Comparison of ENCODE assay signal across 21 cellular contexts in the genomic region with DNA sequence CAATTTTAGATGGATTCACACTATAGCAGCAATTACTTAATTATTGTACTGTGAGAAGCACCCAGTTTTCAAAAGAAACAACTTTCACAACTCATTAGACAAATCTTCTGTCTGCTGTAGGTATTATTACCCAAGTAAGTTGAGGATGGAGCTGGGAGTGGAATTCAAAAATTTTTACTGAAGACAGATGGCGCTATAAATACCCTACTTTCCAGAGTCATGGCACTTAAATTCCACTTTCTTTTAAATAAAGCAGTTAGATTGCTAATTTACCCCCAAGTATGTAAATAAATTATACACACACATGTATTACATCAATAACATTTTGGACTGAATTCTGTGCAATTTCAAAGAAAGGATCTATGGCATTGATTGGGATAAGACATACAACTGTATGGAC.
DNase-seq lines count a peak whose midpoint lies in the region; ATAC-seq and TF ChIP-seq lines count a peak whose summit lies in the region.
"Had no signal": no experiment of that assay in that cellular context is flagged by ENCODE, and none has a peak within 500 bp of the region (broad histone marks: within the 10 kb centered on the region; RNA-seq: fewer than 3 reads in every experiment).

No MANE protein-coding gene starts in this region.

- TF ChIP-seq CTCF in SK-N-SH (IDR thresholded peaks at IDR 0.05): no peak
- TF ChIP-seq CTCF in LNCAP (IDR thresholded peaks at IDR 0.05): peak; percentile 28; the same call in 1 of the 2 replicates
- peak; percentile 16 for TF ChIP-seq CTCF in brain microvascular endothelial cell (IDR thresholded peaks at IDR 0.05; ENCODE audit: low read depth, low read length, missing control alignments)
- peak; percentile 33 for TF ChIP-seq CTCF in kidney epithelial cell (IDR thresholded peaks at IDR 0.05; ENCODE audit: insufficient read depth, low read length, poor library complexity, severe bottlenecking)

- H2AFZ ChIP-seq in SK-N-SH (ENCODE audit: low read depth): no peak overlapping the region

- POLR2A ChIA-PET in SK-N-SH (lab: Yijun Ruan, JAX): no interaction called here

- no peak overlapping the region for H3K4me2 ChIP-seq in SK-N-SH
- H3K4me2 ChIP-seq: A549 had no signal

- no peaks in the 10 kb centered on the region for H3K79me2 ChIP-seq in SK-N-SH (ENCODE audit: insufficient read depth)

- H3K9me2 ChIP-seq in SK-N-SH: no peaks in the 10 kb centered on the region

- H3K9ac ChIP-seq in SK-N-SH: no peak overlapping the region

- no peaks in the 10 kb centered on the region for H3K27me3 ChIP-seq in SK-N-SH (ENCODE audit: insufficient read depth)
- no peaks in the 10 kb centered on the region for H3K27me3 ChIP-seq in brain microvascular endothelial cell (replicated peaks)
- H3K27me3 ChIP-seq in kidney epithelial cell (ENCODE audit: control insufficient read depth, insufficient read depth, low read length): no peaks in the 10 kb centered on the region
- H3K27me3 ChIP-seq: Peyer's patch had no signal

- no peaks in the 10 kb centered on the region for H3K4me1 ChIP-seq in SK-N-SH (ENCODE audit: control insufficient read depth in 1 of 2, insufficient read depth in 2 of 2, low read depth in 1 of 2, low read length in 1 of 2)
- H3K4me1 ChIP-seq: A549, Caco-2, Peyer's patch had no signal

- H4K20me1 ChIP-seq in SK-N-SH (ENCODE audit: insufficient read depth): no peaks in the 10 kb centered on the region

- H3K4me3 ChIP-seq in SK-N-SH (ENCODE audit: low read depth in 2 of 2, low read length in 1 of 2): no peak overlapping the region
- H3K4me3 ChIP-seq in brain microvascular endothelial cell (ENCODE audit: low read depth, low read length): no peak overlapping the region
- no peak overlapping the region for H3K4me3 ChIP-seq in kidney epithelial cell (ENCODE audit: low read depth, low read length)
- H3K4me3 ChIP-seq: A549, Peyer's patch had no signal

- no peaks in the 10 kb centered on the region for H3K36me3 ChIP-seq in SK-N-SH (replicated peaks in 1 of 2; ENCODE audit: control insufficient read depth in 1 of 2, insufficient read depth in 2 of 2, low read length in 1 of 2)
- H3K36me3 ChIP-seq in brain microvascular endothelial cell (replicated peaks): no peaks in the 10 kb centered on the region
- H3K36me3 ChIP-seq in kidney epithelial cell (ENCODE audit: control insufficient read depth, insufficient read depth, low read length): no peaks in the 10 kb centered on the region
- H3K36me3 ChIP-seq: Peyer's patch had no signal

- no peak for TF ChIP-seq EP300 in SK-N-SH (IDR thresholded peaks at IDR 0.05; ENCODE audit: borderline replicate concordance in 1 of 2, low read depth in 1 of 2, low read length in 1 of 2)

- no peaks in the 10 kb centered on the region for H3K9me3 ChIP-seq in SK-N-SH
- H3K9me3 ChIP-seq: A549, Caco-2, Peyer's patch had no signal

- no peaks in the 10 kb centered on the region for H3F3A ChIP-seq in SK-N-SH (replicated peaks; ENCODE audit: insufficient read depth)

- CTCF ChIA-PET in SK-N-SH (lab: Yijun Ruan, JAX): no interaction called here

- ATAC-seq in SK-N-SH treated with all-trans-retinoic acid at 6 μM for 48 hours: no peak
- ATAC-seq in GM21723 (IDR thresholded peaks at IDR 0.05; ENCODE audit: unreplicated experiment): no peak
- ATAC-seq: A549, Right ventricle myocardium inferior had no signal

- no peak for TF ChIP-seq RAD21 in SK-N-SH (IDR thresholded peaks at IDR 0.05; ENCODE audit: low read length)

- in situ Hi-C loops in brain microvascular endothelial cell (cut with HindIII; ENCODE audit: low pct_ligation_motif_present, low sequenced_read_pairs): no loop called here

- WGBS in SK-N-SH (ENCODE audit: low lambda C conversion rate): 19% methylated on average over 1 of the region's 1 CpG

- DNase-seq in SK-N-SH (no peak), brain microvascular endothelial cell (no peak), kidney epithelial cell (ENCODE audit: low read depth) (no peak), D341Med (ENCODE audit: low spot score) (no peak)
- no peak for DNase-seq in activated naive CD4-positive, alpha-beta T cell treated with Interleukin-2 at 50 U/mL for 16 hours
- DNase-seq: AML-193; Caco-2; CD4-positive, CD25-positive, alpha-beta regulatory T cell; DMS79; NCI-H1105; NCI-H1694 treated with DMSO at 0.1 percent for 48 hours; NCI-H2107; NCI-H2227 treated with DMSO at 0.1 percent for 48 hours; NK-92 treated with Interleukin-12 subunit alpha and Interleukin-12 subunit beta, amount 100 ng/mL, for 24 hours; Peyer's patch; T-helper 1 cell had no signal

- H3K27ac ChIP-seq in SK-N-SH (ENCODE audit: low read depth in 2 of 2, low read length in 1 of 2) (no peak overlapping the region), brain microvascular endothelial cell (no peak overlapping the region)
- H3K27ac ChIP-seq: A549, Peyer's patch had no signal

TF ChIP-seq in SK-N-SH treated with all-trans-retinoic acid at 6 μM for 48 hours, 23 proteins besides CTCF, POLR2A, EP300 and RAD21:
- TF ChIP-seq ZNF70 (CRISPR knock-in tag; IDR thresholded peaks at IDR 0.05) (0 out of 2 replicates have a peak, but pooled peaks have one; percentile 38), ZNF565 (CRISPR knock-in tag; conservative IDR thresholded peaks at IDR 0.05; ENCODE audit: low read depth) (no peak), PPARA (CRISPR knock-in tag; IDR thresholded peaks at IDR 0.05; ENCODE audit: borderline replicate concordance) (no peak)

TF ChIP-seq in SK-N-SH, 30 proteins besides CTCF, POLR2A, EP300 and RAD21:
- TF ChIP-seq, protein P1, sequence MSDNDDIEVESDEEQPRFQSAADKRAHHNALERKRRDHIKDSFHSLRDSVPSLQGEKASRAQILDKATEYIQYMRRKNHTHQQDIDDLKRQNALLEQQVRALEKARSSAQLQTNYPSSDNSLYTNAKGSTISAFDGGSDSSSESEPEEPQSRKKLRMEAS (IDR thresholded peaks at IDR 0.05; ENCODE audit: low read depth): no peak
- TF ChIP-seq GATA2 (CRISPR knock-in tag; IDR thresholded peaks at IDR 0.05): no peak
